In genomic region chr12:130752037-130752436, GRCh38 we compare ENCODE assay signal across 2 cellular contexts. TPM values are rescaled to one million over a fixed set of nuclear protein-coding genes. Genes with fewer than 3 reads are reported as not detected.
"Had no signal": no experiment of that assay in that cellular context is flagged by ENCODE, and none has a peak within 500 bp of the region (broad histone marks: within the 10 kb centered on the region; RNA-seq: fewer than 3 reads in every experiment).

No MANE protein-coding gene starts in this region.

RNA-seq across cellular contexts. Expression of gene RIMBP2, which starts 35.9 kb away (rescaled TPM):
- total RNA-seq: IMR-90, K562 had no signal
